In the genomic region with DNA sequence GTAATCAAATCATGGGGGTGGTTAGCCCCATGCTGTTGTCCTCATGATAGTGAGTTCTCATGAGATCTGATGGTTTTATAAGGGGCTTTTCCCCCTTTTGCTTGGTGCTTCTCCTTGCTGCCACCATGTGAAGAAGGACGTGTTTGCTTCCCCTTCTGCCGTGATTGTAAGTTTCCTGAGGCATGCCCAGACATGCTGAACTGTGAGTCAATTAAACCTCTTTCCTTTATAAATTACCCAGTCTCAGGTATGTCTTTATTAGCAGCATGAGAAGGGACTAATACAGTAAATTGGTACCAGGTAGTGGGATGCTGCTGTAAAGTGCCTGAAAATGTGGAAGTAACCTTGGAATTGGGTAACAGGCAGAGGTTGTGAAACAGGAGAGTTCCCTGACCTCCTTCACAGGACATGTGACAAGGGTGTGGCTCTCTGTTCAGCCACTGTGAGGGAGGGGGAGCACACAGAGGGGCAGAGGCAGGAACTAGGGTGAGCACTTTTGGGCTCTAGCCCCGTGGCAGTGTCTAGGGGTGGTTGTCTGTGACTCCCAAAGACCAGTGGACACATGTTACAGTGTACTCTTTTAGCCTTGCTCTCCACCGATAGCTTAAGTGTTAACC, we compare ENCODE assay signal across 16 cellular contexts.
A peak's percentile ranks its signal among the peaks of the same experiment; 100 is the strongest.
DNase-seq lines count a peak whose midpoint lies in the region; ATAC-seq and TF ChIP-seq lines count a peak whose summit lies in the region.
"Had no signal": no experiment of that assay in that cellular context is flagged by ENCODE, and none has a peak within 500 bp of the region (broad histone marks: within the 10 kb centered on the region; RNA-seq: fewer than 3 reads in every experiment).

No MANE protein-coding gene starts in this region.

- H3K9me3 Mint-ChIP-seq in stimulated activated effector memory CD8-positive, alpha-beta T cell treated with anti-CD3 and anti-CD28 coated beads, Interleukin-12 subunit alpha, Interleukin-12 subunit beta, amount 100 ng/mL, for 72 hours: peaks cover 7% of the 10 kb centered on the region
- H3K9me3 Mint-ChIP-seq in CD4-positive, alpha-beta T cell: peaks cover 12% of the 10 kb centered on the region

- H3K4me1 ChIP-seq in RWPE2 (ENCODE audit: insufficient read depth, poor library complexity, severe bottlenecking): peaks cover 10% of the 10 kb centered on the region
- H3K4me1 ChIP-seq: esophagus muscularis mucosa, sigmoid colon had no signal

- H3K36me3 ChIP-seq in RWPE2 (ENCODE audit: low read depth): no peaks in the 10 kb centered on the region
- H3K36me3 ChIP-seq: esophagus muscularis mucosa, sigmoid colon had no signal

- H3K27ac ChIP-seq in RWPE2 (ENCODE audit: poor library complexity, severe bottlenecking): peak overlapping the region; percentile 33
- no peak overlapping the region for H3K27ac ChIP-seq in CD4-positive, alpha-beta T cell (ENCODE audit: low read depth, low read length)
- H3K27ac ChIP-seq: esophagus muscularis mucosa, sigmoid colon had no signal

- H3K4me3 Mint-ChIP-seq in stimulated activated effector memory CD8-positive, alpha-beta T cell treated with anti-CD3 and anti-CD28 coated beads, Interleukin-12 subunit alpha, Interleukin-12 subunit beta, amount 100 ng/mL, for 72 hours: no peak overlapping the region
- H3K4me3 Mint-ChIP-seq in CD4-positive, alpha-beta T cell: no peak overlapping the region
- H3K4me3 Mint-ChIP-seq: natural killer cell treated with Interleukin-12 subunit alpha and Interleukin-12 subunit beta and Interleukin-15 and Interleukin-18, amount 100 ng/mL, for 72 hours; stimulated activated naive CD8-positive, alpha-beta T cell treated with anti-CD3 and anti-CD28 coated beads, Interleukin-15, Interleukin-2, amounts not matched to agents 100 ng/mL and 50 ng/mL, for 24 hours had no signal

- no peak overlapping the region for H3K4me3 ChIP-seq in RWPE2 (ENCODE audit: severe bottlenecking)
- H3K4me3 ChIP-seq in fibroblast of villous mesenchyme (ENCODE audit: low read depth, low read length): no peak overlapping the region
- H3K4me3 ChIP-seq: esophagus muscularis mucosa, sigmoid colon had no signal

- TF ChIP-seq CTCF in RWPE2 (IDR thresholded peaks at IDR 0.05; ENCODE audit: poor library complexity, severe bottlenecking): no peak
- no peak for TF ChIP-seq CTCF in fibroblast of villous mesenchyme (IDR thresholded peaks at IDR 0.05; ENCODE audit: insufficient read depth, low read depth, low read length)
- no peak for TF ChIP-seq CTCF in GM10248 (IDR thresholded peaks at IDR 0.05; ENCODE audit: control extremely low read depth, extremely low read depth, low read depth, missing control alignments)
- no peak for TF ChIP-seq CTCF in CD4-positive, alpha-beta T cell (IDR thresholded peaks at IDR 0.05)

- no peaks in the 10 kb centered on the region for H3K27me3 ChIP-seq in RWPE2 (ENCODE audit: insufficient read depth, poor library complexity, severe bottlenecking)
- no peaks in the 10 kb centered on the region for H3K27me3 ChIP-seq in CD4-positive, alpha-beta T cell (ENCODE audit: control insufficient read depth, insufficient read depth, low read length)
- H3K27me3 ChIP-seq: esophagus muscularis mucosa, sigmoid colon had no signal

- H3K4me1 Mint-ChIP-seq in stimulated activated effector memory CD8-positive, alpha-beta T cell treated with anti-CD3 and anti-CD28 coated beads, Interleukin-12 subunit alpha, Interleukin-12 subunit beta, amount 100 ng/mL, for 72 hours: no peaks in the 10 kb centered on the region
- H3K4me1 Mint-ChIP-seq in CD4-positive, alpha-beta T cell (ENCODE audit: low read depth): no peaks in the 10 kb centered on the region

- H3K36me3 Mint-ChIP-seq in stimulated activated effector memory CD8-positive, alpha-beta T cell treated with anti-CD3 and anti-CD28 coated beads, Interleukin-12 subunit alpha, Interleukin-12 subunit beta, amount 100 ng/mL, for 72 hours: no peaks in the 10 kb centered on the region
- H3K36me3 Mint-ChIP-seq in CD4-positive, alpha-beta T cell (ENCODE audit: low read depth): peaks cover 21% of the 10 kb centered on the region

- H3K27ac Mint-ChIP-seq in stimulated activated effector memory CD8-positive, alpha-beta T cell treated with anti-CD3 and anti-CD28 coated beads, Interleukin-12 subunit alpha, Interleukin-12 subunit beta, amount 100 ng/mL, for 72 hours: peak overlapping the region; percentile 21
- H3K27ac Mint-ChIP-seq in CD4-positive, alpha-beta T cell: no peak overlapping the region
- H3K27ac Mint-ChIP-seq: natural killer cell treated with Interleukin-12 subunit alpha and Interleukin-12 subunit beta and Interleukin-15 and Interleukin-18, amount 100 ng/mL, for 72 hours; stimulated activated naive CD8-positive, alpha-beta T cell treated with anti-CD3 and anti-CD28 coated beads, Interleukin-15, Interleukin-2, amounts not matched to agents 100 ng/mL and 50 ng/mL, for 24 hours had no signal

- no peak for DNase-seq in Right ventricle myocardium inferior (ENCODE audit: missing footprints)
- DNase-seq in cardiac septum (ENCODE audit: low spot score): no peak
- no peak for DNase-seq in RWPE2 (ENCODE audit: low spot score)
- DNase-seq in fibroblast of villous mesenchyme (ENCODE audit: low read depth): peak; percentile 28
- no peak for DNase-seq in stimulated activated effector memory CD8-positive, alpha-beta T cell treated with anti-CD3 and anti-CD28 coated beads, Interleukin-12 subunit alpha, Interleukin-12 subunit beta, amount 100 ng/mL, for 72 hours (ENCODE audit: low spot score in 2 of 2)
- no peak for DNase-seq in ACHN
- DNase-seq in GM10248 (ENCODE audit: extremely low spot score): no peak
- DNase-seq in CD4-positive, alpha-beta T cell: no peak
- DNase-seq: activated CD4-positive, CD25-positive, alpha-beta regulatory T cell treated with anti-CD3 and anti-CD28 coated beads, Interleukin-2, amount 50 U/mL, for 72 hours; NCI-H1092; sigmoid colon; T-helper 1 cell had no signal

- in situ Hi-C loops in ACHN (cut with HindIII; ENCODE audit: low pct_ligation_motif_present, low pct_unique_long_range_greater_than_20kb, low sequenced_read_pairs): no loop called here

- ATAC-seq in Right ventricle myocardium inferior (peak; percentile 26), RWPE2 (ENCODE audit: low read depth) (no peak)
- no peak for ATAC-seq in stimulated activated effector memory CD8-positive, alpha-beta T cell treated with anti-CD3 and anti-CD28 coated beads, Interleukin-12 subunit alpha, Interleukin-12 subunit beta, amount 100 ng/mL, for 72 hours
- no peak for ATAC-seq in CD4-positive, alpha-beta T cell (ENCODE audit: poor library complexity)
- ATAC-seq: natural killer cell treated with Interleukin-12 subunit alpha and Interleukin-12 subunit beta and Interleukin-15 and Interleukin-18, amount 100 ng/mL, for 72 hours; Panc1 had no signal

- intact Hi-C loops in Right ventricle myocardium inferior (cut with DNase I) (no loop called here), cardiac septum (cut with DNase I) (no loop called here)
- intact Hi-C loops in CD4-positive, alpha-beta T cell (cut with DNase I, micrococcal nuclease): no loop called here

- POLR2A ChIA-PET in GM10248 (lab: Yijun Ruan, JAX): no interaction called here
- POLR2A ChIA-PET in CD4-positive, alpha-beta T cell (lab: Charles Lee): no interaction called here

- CTCF ChIA-PET in GM10248 (lab: Yijun Ruan, JAX): no interaction called here
- CTCF ChIA-PET in CD4-positive, alpha-beta T cell (lab: Charles Lee): no interaction called here

- no peaks in the 10 kb centered on the region for H3K9me3 ChIP-seq in RWPE2 (ENCODE audit: severe bottlenecking)
- no peaks in the 10 kb centered on the region for H3K9me3 ChIP-seq in CD4-positive, alpha-beta T cell (ENCODE audit: control insufficient read depth, low read length)

- no peaks in the 10 kb centered on the region for H3K27me3 Mint-ChIP-seq in CD4-positive, alpha-beta T cell
- H3K27me3 Mint-ChIP-seq: natural killer cell treated with Interleukin-12 subunit alpha and Interleukin-12 subunit beta and Interleukin-15 and Interleukin-18, amount 100 ng/mL, for 72 hours; stimulated activated naive CD8-positive, alpha-beta T cell treated with anti-CD3 and anti-CD28 coated beads, Interleukin-15, Interleukin-2, amounts not matched to agents 100 ng/mL and 50 ng/mL, for 24 hours had no signal
